Comparison of ENCODE assay signal across 33 cellular contexts in the genomic region with DNA sequence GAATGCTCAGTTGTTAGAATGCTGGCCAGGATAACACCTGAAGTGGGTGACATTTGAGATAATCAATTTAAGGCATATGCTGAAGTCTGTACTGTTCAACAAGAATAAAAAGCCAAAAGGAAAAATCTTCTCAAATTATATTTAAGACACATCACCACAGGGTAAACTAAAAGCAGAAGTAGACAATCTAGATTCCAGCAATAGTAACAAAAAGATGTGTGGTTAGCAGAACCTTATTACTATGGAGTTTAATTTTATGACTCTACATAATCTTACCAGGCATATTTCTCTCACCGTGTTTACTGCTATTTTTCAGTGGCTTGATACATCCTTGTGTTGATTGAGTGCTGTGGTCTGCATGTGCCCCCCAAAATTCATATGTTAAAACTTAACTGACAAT.
"Had no signal": no experiment of that assay in that cellular context is flagged by ENCODE, and none has a peak within 500 bp of the region (broad histone marks: within the 10 kb centered on the region; RNA-seq: fewer than 3 reads in every experiment).

No MANE protein-coding gene starts in this region.

- ATAC-seq: activated CD8-positive, alpha-beta T cell treated with anti-CD3 and anti-CD28 coated beads for 36 hours; activated naive CD8-positive, alpha-beta T cell treated with anti-CD3 and anti-CD28 coated beads, Interleukin-2, amount 50 U/mL, for 24 hours; body of pancreas; effector memory CD8-positive, alpha-beta T cell; foreskin keratinocyte; gastrocnemius medialis; heart left ventricle; WTC11 had no signal

- H3K36me3 ChIP-seq: adrenal gland, esophagus muscularis mucosa, gastrocnemius medialis, heart left ventricle had no signal

- H3K4me1 ChIP-seq: adrenal gland, body of pancreas, esophagus muscularis mucosa, foreskin keratinocyte, gastrocnemius medialis, heart left ventricle had no signal

- H3K27me3 ChIP-seq: adrenal gland, body of pancreas, esophagus muscularis mucosa, foreskin keratinocyte, gastrocnemius medialis, heart left ventricle had no signal

- DNase-seq: activated CD4-positive, alpha-beta T cell treated with anti-CD3 and anti-CD28 coated beads for 48 hours; activated CD4-positive, alpha-beta T cell treated with anti-CD3 and anti-CD28 coated beads, Interleukin-2, amount 50 U/mL, for 1 hour; activated CD4-positive, alpha-beta T cell treated with anti-CD3 and anti-CD28 coated beads, Interleukin-2, amount 50 U/mL, for 48 hours; activated CD8-positive, alpha-beta memory T cell treated with anti-CD3 and anti-CD28 coated beads for 24 hours; activated CD8-positive, alpha-beta memory T cell treated with anti-CD3 and anti-CD28 coated beads, Interleukin-2, amount 50 U/mL, for 4 hours; activated CD8-positive, alpha-beta T cell treated with anti-CD3 and anti-CD28 coated beads for 36 hours; activated effector memory CD4-positive, alpha-beta T cell treated with anti-CD3 and anti-CD28 coated beads, Interleukin-2, amount 50 U/mL, for 16 hours; activated naive CD4-positive, alpha-beta T cell treated with anti-CD3 and anti-CD28 coated beads for 36 hours; activated naive CD8-positive, alpha-beta T cell treated with anti-CD3 and anti-CD28 coated beads for 36 hours; activated naive CD8-positive, alpha-beta T cell treated with anti-CD3 and anti-CD28 coated beads, Interleukin-2, amount 50 U/mL, for 24 hours; activated T-cell treated with anti-CD3 and anti-CD28 coated beads, Interleukin-2, amount 50 U/mL, for 1 hour; activated T-cell treated with anti-CD3 and anti-CD28 coated beads, Interleukin-2, amount 50 U/mL, for 48 hours; adrenal gland; amygdala; aorta; body of pancreas; caudate nucleus; cortex of kidney; dermis blood vessel endothelial cell; effector CD4-positive, alpha-beta T cell; effector memory CD8-positive, alpha-beta T cell; erythroblast; foreskin keratinocyte; gastrocnemius medialis; glutamatergic neuron; heart left ventricle; hypothalamus had no signal

- H3K27ac ChIP-seq: adrenal gland, body of pancreas, esophagus muscularis mucosa, foreskin keratinocyte, gastrocnemius medialis, heart left ventricle, VCaP had no signal

- H3K36me3 Mint-ChIP-seq: activated naive CD4-positive, alpha-beta T cell treated with anti-CD3 and anti-CD28 coated beads, Interleukin-2, amount 50 U/mL, for 24 hours; activated naive CD8-positive, alpha-beta T cell treated with anti-CD3 and anti-CD28 coated beads for 36 hours had no signal

- H3K4me3 ChIP-seq: adrenal gland, body of pancreas, esophagus muscularis mucosa, gastrocnemius medialis, heart left ventricle had no signal

- H3K27me3 Mint-ChIP-seq: activated CD8-positive, alpha-beta T cell treated with anti-CD3 and anti-CD28 coated beads for 36 hours; activated naive CD4-positive, alpha-beta T cell treated with anti-CD3 and anti-CD28 coated beads, Interleukin-2, amount 50 U/mL, for 24 hours; activated naive CD8-positive, alpha-beta T cell treated with anti-CD3 and anti-CD28 coated beads for 36 hours; activated naive CD8-positive, alpha-beta T cell treated with anti-CD3 and anti-CD28 coated beads, Interleukin-2, amount 50 U/mL, for 24 hours; effector memory CD8-positive, alpha-beta T cell had no signal

- H3K4me3 Mint-ChIP-seq: activated CD8-positive, alpha-beta T cell treated with anti-CD3 and anti-CD28 coated beads for 36 hours; activated naive CD4-positive, alpha-beta T cell treated with anti-CD3 and anti-CD28 coated beads for 36 hours; activated naive CD4-positive, alpha-beta T cell treated with anti-CD3 and anti-CD28 coated beads, Interleukin-2, amount 50 U/mL, for 24 hours; activated naive CD8-positive, alpha-beta T cell treated with anti-CD3 and anti-CD28 coated beads for 36 hours; activated naive CD8-positive, alpha-beta T cell treated with anti-CD3 and anti-CD28 coated beads, Interleukin-2, amount 50 U/mL, for 24 hours; activated T-helper 1 cell treated with anti-CD3 and anti-CD28 coated beads, Interleukin-12 subunit alpha, Interleukin-12 subunit beta, Interleukin-2, Interleukin-4 antibody, amounts not matched to agents 30 ng/mL and 10 ng/mL and 1 ng/mL, durations not matched to agents 14 hours and 24 hours and 36 hours; effector memory CD8-positive, alpha-beta T cell; WTC11 had no signal

- H3K27ac Mint-ChIP-seq: activated CD8-positive, alpha-beta T cell treated with anti-CD3 and anti-CD28 coated beads for 36 hours; activated naive CD4-positive, alpha-beta T cell treated with anti-CD3 and anti-CD28 coated beads for 36 hours; activated naive CD4-positive, alpha-beta T cell treated with anti-CD3 and anti-CD28 coated beads, Interleukin-2, amount 50 U/mL, for 24 hours; activated naive CD8-positive, alpha-beta T cell treated with anti-CD3 and anti-CD28 coated beads for 36 hours; activated naive CD8-positive, alpha-beta T cell treated with anti-CD3 and anti-CD28 coated beads, Interleukin-2, amount 50 U/mL, for 24 hours; activated T-helper 1 cell treated with anti-CD3 and anti-CD28 coated beads, Interleukin-12 subunit alpha, Interleukin-12 subunit beta, Interleukin-2, Interleukin-4 antibody, amounts not matched to agents 30 ng/mL and 10 ng/mL and 1 ng/mL, durations not matched to agents 14 hours and 24 hours and 36 hours; activated T-helper 2 cell treated with anti-CD3 and anti-CD28 coated beads, Interferon-gamma antibody, Interleukin-2, Interleukin-4, amounts not matched to agents 10 μg/mL and 5 μg/mL and 100 μg/mL, durations not matched to agents 14 hours and 24 hours and 36 hours; effector memory CD8-positive, alpha-beta T cell; WTC11 had no signal

- H3K4me1 Mint-ChIP-seq: activated naive CD4-positive, alpha-beta T cell treated with anti-CD3 and anti-CD28 coated beads, Interleukin-2, amount 50 U/mL, for 24 hours; activated naive CD8-positive, alpha-beta T cell treated with anti-CD3 and anti-CD28 coated beads for 36 hours; activated naive CD8-positive, alpha-beta T cell treated with anti-CD3 and anti-CD28 coated beads, Interleukin-2, amount 50 U/mL, for 24 hours had no signal

- H3K9me3 Mint-ChIP-seq: activated T-helper 1 cell treated with anti-CD3 and anti-CD28 coated beads, Interleukin-12 subunit alpha, Interleukin-12 subunit beta, Interleukin-2, Interleukin-4 antibody, amounts not matched to agents 30 ng/mL and 10 ng/mL and 1 ng/mL, durations not matched to agents 14 hours and 24 hours and 36 hours had no signal
